In the genomic region with DNA sequence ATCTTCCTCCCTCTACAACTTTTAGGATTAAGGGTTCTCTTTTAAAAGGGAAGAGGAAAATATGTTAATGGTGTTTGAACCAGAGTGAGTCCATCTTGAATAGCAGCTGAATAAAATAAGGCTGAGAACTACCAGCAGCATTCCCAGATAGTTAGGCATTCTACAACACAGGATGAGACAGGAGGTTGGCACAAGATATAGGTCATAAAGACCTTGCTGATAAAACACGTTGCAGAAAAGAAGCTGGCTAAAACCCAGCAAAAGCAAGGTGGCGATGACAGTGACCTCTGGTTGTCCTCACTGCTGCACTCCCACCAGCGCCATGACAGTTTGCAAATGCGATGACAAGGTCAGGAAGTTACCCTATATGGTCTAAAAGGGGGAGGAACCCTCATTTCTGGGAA, we compare ENCODE assay signal across 24 cellular contexts.
"Had no signal": no experiment of that assay in that cellular context is flagged by ENCODE, and none has a peak within 500 bp of the region (broad histone marks: within the 10 kb centered on the region; RNA-seq: fewer than 3 reads in every experiment).

No MANE protein-coding gene starts in this region.

- H3K4me2 ChIP-seq: KMS-11 had no signal

- FAIRE-seq: HepG2 had no signal

- H3K4me1 ChIP-seq: Peyer's patch, SJCRH30 had no signal

- H3K27me3 ChIP-seq: Peyer's patch, SJCRH30 had no signal

- H3K9me3 ChIP-seq: Peyer's patch had no signal

- H3K27ac ChIP-seq: KMS-11, Peyer's patch, SJCRH30 had no signal

- DNase-seq: IMR-90; Kasumi-1; MM.1S; NCI-H1092 treated with DMSO at 0.1 percent for 48 hours; NCI-H1436 treated with DMSO at 0.1 percent for 48 hours; NCI-H1694 treated with DMSO at 0.1 percent for 48 hours; NCI-H1930; NCI-H2081; NCI-H2107; NCI-H226; NCI-H446; NCI-H510A; NCI-H524 treated with DMSO at 0.1 percent for 48 hours; NCI-H69; NCI-H774; NK-92 treated with Interleukin-12 subunit alpha and Interleukin-12 subunit beta, amount 100 ng/mL, for 24 hours; PC-3; Peyer's patch; RPMI8226; SHP77 treated with DMSO at 0.1 percent for 48 hours; SJCRH30 had no signal

- H3K9ac ChIP-seq: KMS-11 had no signal

- H3K4me3 ChIP-seq: Peyer's patch, SJCRH30 had no signal

- ATAC-seq: HepG2, PC-3, SK-N-SH treated with all-trans-retinoic acid at 6 μM for 48 hours had no signal

- H3K36me3 ChIP-seq: Peyer's patch, SJCRH30 had no signal
